12 cellular contexts compared by ENCODE assay signal in genomic region chr5:179285236-179285635, GRCh38.
DNase-seq lines count a peak whose midpoint lies in the region; ATAC-seq and TF ChIP-seq lines count a peak whose summit lies in the region.
"Had no signal": no experiment of that assay in that cellular context is flagged by ENCODE, and none has a peak within 500 bp of the region (broad histone marks: within the 10 kb centered on the region; RNA-seq: fewer than 3 reads in every experiment).

No MANE protein-coding gene starts in this region.

- DNase-seq in activated effector memory CD4-positive, alpha-beta T cell treated with anti-CD3 and anti-CD28 coated beads, Interleukin-2, amount 50 U/mL, for 16 hours, result peak; percentile 33
- DNase-seq in activated effector memory CD4-positive, alpha-beta T cell treated with Interleukin-2 at 50 U/mL for 16 hours, result no peak
- DNase-seq in left ventricle myocardium superior (peak; percentile 83), ovary (peak; percentile 27 to 66 (median 47)), uterus (peak; percentile 76), NCI-H345 treated with DMSO at 0.1 percent for 48 hours (lab: John Stamatoyannopoulos, UW; ENCODE audit: unreplicated experiment) (no peak), NCI-H510A treated with DMSO at 0.1 percent for 48 hours (lab: John Stamatoyannopoulos, UW) (no peak)
- DNase-seq: activated CD4-positive, alpha-beta T cell treated with anti-CD3 and anti-CD28 coated beads, Interleukin-2, amount 10 ng/mL, durations not matched to agents 7 days and 5 days had no signal

- no peak for TF ChIP-seq EP300 in ovary (IDR thresholded peaks at IDR 0.05)

- H3K27ac ChIP-seq in ovary (peak overlapping the region in 1 of 2 donors; percentile 35), uterus (peak overlapping the region; percentile 62 to 75)
- H3K27ac ChIP-seq: 22Rv1, suprapubic skin had no signal

- TF ChIP-seq POLR2A in ovary (IDR thresholded peaks at IDR 0.05), result no peak
- no peak for TF ChIP-seq POLR2A in uterus (IDR thresholded peaks at IDR 0.05)

- 10 to 13% (median 13%) methylated on average over 9 of the region's 9 CpGs for WGBS in ovary, 3 donors

- intact Hi-C loops in left ventricle myocardium superior (cut with micrococcal nuclease) (no loop called here), ovary (cut with DNase I) (no loop called here), uterus (cut with DNase I; ENCODE audit: low total_unique reads) (no loop called here)

- H3K27me3 ChIP-seq in ovary (no peaks in the 10 kb centered on the region), uterus (no peaks in the 10 kb centered on the region)
- H3K27me3 ChIP-seq: suprapubic skin had no signal

- TF ChIP-seq CTCF in ovary (IDR thresholded peaks at IDR 0.05), result no peak
- no peak for TF ChIP-seq CTCF in uterus (IDR thresholded peaks at IDR 0.05)

- H3K4me3 ChIP-seq in ovary, result no peak overlapping the region
- no peak overlapping the region for H3K4me3 ChIP-seq in uterus
- H3K4me3 ChIP-seq: suprapubic skin had no signal

- H3K4me1 ChIP-seq in ovary (ENCODE audit: insufficient read depth), result peaks cover 13% of the 10 kb centered on the region
- H3K4me1 ChIP-seq in uterus, result peaks cover 0 to 16% of the 10 kb centered on the region in 2 donors
- H3K4me1 ChIP-seq: suprapubic skin had no signal

- H3K36me3 ChIP-seq in ovary (no peaks in the 10 kb centered on the region), uterus (no peaks in the 10 kb centered on the region)
- H3K36me3 ChIP-seq: suprapubic skin had no signal

- peak; percentile 91 for ATAC-seq in left ventricle myocardium superior
- ATAC-seq in HG02884 (IDR thresholded peaks at IDR 0.05; ENCODE audit: unreplicated experiment), result no peak
- ATAC-seq: activated T-helper 17 cell treated with anti-CD3 and anti-CD28 coated beads, Interleukin-2, amount 50 U/mL, for 72 hours had no signal

- H3K9me3 ChIP-seq in ovary, result no peaks in the 10 kb centered on the region
- no peaks in the 10 kb centered on the region for H3K9me3 ChIP-seq in uterus
- H3K9me3 ChIP-seq: suprapubic skin had no signal

Comparison
In these comparisons a context has a peak if more than half of its experiments do, and no peak if none do; other contexts are left out.
1. DNase-seq: peak in activated effector memory CD4-positive, alpha-beta T cell treated with anti-CD3 and anti-CD28 coated beads, Interleukin-2, amount 50 U/mL, for 16 hours (single experiment), left ventricle myocardium superior (single experiment), ovary (5 of 5) and uterus (2 of 2); none in activated effector memory CD4-positive, alpha-beta T cell treated with Interleukin-2 at 50 U/mL for 16 hours (single experiment), NCI-H345 treated with DMSO at 0.1 percent for 48 hours (single experiment) and NCI-H510A treated with DMSO at 0.1 percent for 48 hours (single experiment).